In the genomic region with DNA sequence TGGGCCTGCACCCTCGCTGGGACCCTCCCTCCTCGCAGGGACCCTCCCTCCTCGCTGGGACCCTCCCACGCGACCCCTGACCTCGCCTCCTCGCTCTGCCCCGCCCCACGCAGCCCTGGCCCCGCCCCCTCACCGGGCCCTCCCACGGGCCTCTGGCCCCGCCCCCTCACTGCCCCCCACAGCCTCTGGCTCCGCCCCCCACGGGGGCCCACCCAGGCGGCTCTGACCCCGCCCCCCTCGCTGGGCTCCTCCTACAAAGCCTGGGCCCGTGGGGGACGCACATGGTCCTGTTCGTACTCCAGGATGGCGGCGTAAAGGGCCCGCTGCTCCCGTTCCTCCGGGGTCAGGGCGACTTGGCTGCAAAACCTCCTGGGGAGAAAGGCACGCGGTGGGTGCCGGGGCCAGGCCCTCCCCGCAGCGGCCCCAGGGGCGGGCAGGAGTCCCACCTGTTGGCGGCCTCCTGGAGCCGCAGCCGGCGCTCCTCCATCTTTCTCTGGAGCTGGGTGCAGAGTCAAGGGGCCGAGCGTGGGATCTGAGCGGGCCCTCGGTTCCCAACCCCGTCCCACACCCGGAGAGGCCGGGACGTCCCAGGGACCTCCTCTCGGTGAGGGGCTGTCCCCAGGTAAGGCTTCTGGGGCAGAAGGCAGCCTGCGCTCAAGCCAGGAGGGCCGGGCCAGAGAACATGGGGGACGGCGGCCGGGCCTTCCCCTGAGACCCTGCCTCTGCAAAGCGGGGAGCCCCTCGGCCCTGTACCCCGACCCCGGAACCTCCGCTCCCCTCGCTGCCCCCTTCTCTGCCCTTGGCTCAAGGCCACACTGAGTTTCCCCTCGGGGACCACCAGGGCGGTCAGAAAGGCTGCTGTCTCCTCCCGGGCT, we compare ENCODE assay signal across 8 cellular contexts. TPM values are rescaled to one million over a fixed set of nuclear protein-coding genes. Genes with fewer than 3 reads are reported as not detected.
DNase-seq lines count a peak whose midpoint lies in the region; ATAC-seq, FAIRE-seq and TF ChIP-seq lines count a peak whose summit lies in the region.

No MANE protein-coding gene starts in this region.

- H3K4me1 ChIP-seq in endothelial cell of umbilical vein (ENCODE audit: control insufficient read depth, extremely low read depth, insufficient read depth, low read length) (peaks cover 9% of the 10 kb centered on the region), aorta (ENCODE audit: control insufficient read depth in 1 of 2, insufficient read depth in 2 of 2, low read length in 2 of 2) (no peaks in the 10 kb centered on the region)

- dilution Hi-C loops in endothelial cell of umbilical vein (cut with MboI; ENCODE audit: extremely low pct_ligation_motif_present, low sequenced_read_pairs): no loop called here

- H3K36me3 ChIP-seq in endothelial cell of umbilical vein (ENCODE audit: control insufficient read depth in 2 of 2, extremely low read depth in 1 of 2, insufficient read depth in 2 of 2, low read length in 2 of 2) (peaks cover 0 to 3% of the 10 kb centered on the region in 2 experiments), aorta (ENCODE audit: control insufficient read depth in 1 of 2, insufficient read depth in 2 of 2, low read length in 1 of 2) (no peaks in the 10 kb centered on the region)

- peaks cover 14% of the 10 kb centered on the region for H3K79me2 ChIP-seq in endothelial cell of umbilical vein (ENCODE audit: control insufficient read depth, insufficient read depth, low read length)

- H3K9me1 ChIP-seq in endothelial cell of umbilical vein (replicated peaks; ENCODE audit: control insufficient read depth, extremely low read depth, insufficient read depth, low read length): no peaks in the 10 kb centered on the region

- H3K4me3 ChIP-seq in endothelial cell of umbilical vein (replicated peaks in 1 of 3; ENCODE audit: insufficient read depth in 1 of 3, low read depth in 1 of 3, low read length in 3 of 3): peak overlapping the region; percentile 45 to 95 (median 75)
- no peak overlapping the region for H3K4me3 ChIP-seq in aorta (ENCODE audit: low read length in 2 of 2)

- peak overlapping the region; percentile 67 for H3K4me3 Mint-ChIP-seq in activated CD4-positive, alpha-beta memory T cell treated with anti-CD3 and anti-CD28 coated beads, Interleukin-2, amount 10 ng/mL, durations not matched to agents 7 days and 5 days
- H3K4me3 Mint-ChIP-seq in nephron progenitor cell: peak overlapping the region; percentile 80

- no peaks in the 10 kb centered on the region for H3K9me3 ChIP-seq in endothelial cell of umbilical vein (replicated peaks; ENCODE audit: control insufficient read depth, insufficient read depth, low read length)
- H3K9me3 ChIP-seq in aorta (ENCODE audit: control insufficient read depth, low read length): no peaks in the 10 kb centered on the region

- H3K4me2 ChIP-seq in endothelial cell of umbilical vein (ENCODE audit: insufficient read depth, low read length): peak overlapping the region; percentile 88

- ATAC-seq in aorta (ENCODE audit: low FRiP score) (peak; percentile 30), GM21825 (IDR thresholded peaks at IDR 0.05; ENCODE audit: unreplicated experiment) (no peak)

- H3K27ac Mint-ChIP-seq in activated CD4-positive, alpha-beta memory T cell treated with anti-CD3 and anti-CD28 coated beads, Interleukin-2, amount 10 ng/mL, durations not matched to agents 7 days and 5 days: no peak overlapping the region
- H3K27ac Mint-ChIP-seq in nephron progenitor cell: no peak overlapping the region

- H3K27me3 ChIP-seq in endothelial cell of umbilical vein (ENCODE audit: control insufficient read depth in 2 of 2, insufficient read depth in 2 of 2, low read length in 2 of 2) (no peaks in the 10 kb centered on the region), aorta (ENCODE audit: control insufficient read depth in 1 of 2, insufficient read depth in 2 of 2, low read length in 1 of 2) (no peaks in the 10 kb centered on the region)

- FAIRE-seq in endothelial cell of umbilical vein (lab: Jason Lieb, UNC): peak; percentile 78

- CTCF ChIA-PET in activated CD4-positive, alpha-beta memory T cell treated with anti-CD3 and anti-CD28 coated beads, Interleukin-2, amount 10 ng/mL, durations not matched to agents 7 days and 5 days (lab: Charles Lee): interaction anchor here (1.4 to 3.8 kb wide), 2 partner anchors 11 to 12 kb away, joined by 8 to 12 read pairs; no protein-coding TSS in a partner anchor
- CTCF ChIA-PET in endothelial cell of umbilical vein (lab: Charles Lee): interaction anchor here (0.8 to 1.3 kb wide), 2 partner anchors 12 to 74 kb away, joined by 3 to 4 read pairs; no protein-coding TSS in a partner anchor

- TSS peak; percentile 57 for BruUV-seq in endothelial cell of umbilical vein (replicated peaks; lab: Mats Ljungman, UMichigan)

- peak overlapping the region; percentile 90 for H2AFZ ChIP-seq in endothelial cell of umbilical vein (ENCODE audit: low read depth, low read length)

- TF ChIP-seq CTCF in endothelial cell of umbilical vein (IDR thresholded peaks at IDR 0.05; ENCODE audit: extremely low read depth in 1 of 2, insufficient read depth in 1 of 2, low read depth in 1 of 2, low read length in 2 of 2): no peak
- TF ChIP-seq CTCF in nephron progenitor cell (IDR thresholded peaks at IDR 0.05): no peak

- intact Hi-C loops in endothelial cell of umbilical vein (cut with micrococcal nuclease): loop anchor here (1.0 kb wide), 1 partner anchor 7 kb away; no protein-coding TSS in a partner anchor
- intact Hi-C loops in aorta (cut with DNase I): no loop called here

- peaks cover 7% of the 10 kb centered on the region for H3K4me1 Mint-ChIP-seq in activated CD4-positive, alpha-beta memory T cell treated with anti-CD3 and anti-CD28 coated beads, Interleukin-2, amount 10 ng/mL, durations not matched to agents 7 days and 5 days
- H3K4me1 Mint-ChIP-seq in nephron progenitor cell: peaks cover 21% of the 10 kb centered on the region

- H3K36me3 Mint-ChIP-seq in activated CD4-positive, alpha-beta memory T cell treated with anti-CD3 and anti-CD28 coated beads, Interleukin-2, amount 10 ng/mL, durations not matched to agents 7 days and 5 days (ENCODE audit: low read depth): no peaks in the 10 kb centered on the region
- H3K36me3 Mint-ChIP-seq in nephron progenitor cell (ENCODE audit: low read depth): peaks cover 19% of the 10 kb centered on the region

- peak overlapping the region; percentile 86 for H3K9ac ChIP-seq in endothelial cell of umbilical vein (replicated peaks; ENCODE audit: extremely low read depth, insufficient read depth, low read length)

- no peaks in the 10 kb centered on the region for H4K20me1 ChIP-seq in endothelial cell of umbilical vein (replicated peaks; ENCODE audit: control insufficient read depth, extremely low read depth, insufficient read depth, low read length)

- POLR2A ChIA-PET in activated CD4-positive, alpha-beta memory T cell treated with anti-CD3 and anti-CD28 coated beads, Interleukin-2, amount 10 ng/mL, durations not matched to agents 7 days and 5 days (lab: Charles Lee): interaction anchor here (0.7 to 4.7 kb wide), 8 partner anchors 8 to 162 kb away, joined by 3 to 29 read pairs (median 3); partner anchors contain the start of genes FANCA, TCF25 and VPS9D1
- POLR2A ChIA-PET in endothelial cell of umbilical vein (lab: Charles Lee): no interaction called here

- no peaks in the 10 kb centered on the region for H3K27me3 Mint-ChIP-seq in activated CD4-positive, alpha-beta memory T cell treated with anti-CD3 and anti-CD28 coated beads, Interleukin-2, amount 10 ng/mL, durations not matched to agents 7 days and 5 days
- H3K27me3 Mint-ChIP-seq in nephron progenitor cell (ENCODE audit: low read depth, poor library complexity): no peaks in the 10 kb centered on the region

- DNase-seq in 8988T: peak; percentile 96
- DNase-seq in NCI-H2171 treated with DMSO at 0.1 percent for 48 hours (lab: John Stamatoyannopoulos, UW): peak; percentile 56
- peak; percentile 78 for DNase-seq in activated CD4-positive, alpha-beta memory T cell treated with anti-CD3 and anti-CD28 coated beads, Interleukin-2, amount 10 ng/mL, durations not matched to agents 7 days and 5 days
- peak; percentile 66 for DNase-seq in endothelial cell of umbilical vein (ENCODE audit: low read depth, low spot score)
- DNase-seq in nephron progenitor cell: peak; percentile 77
- DNase-seq in aorta: peak in 1 of 2 donors; percentile 52

- H3K9me3 Mint-ChIP-seq in activated CD4-positive, alpha-beta memory T cell treated with anti-CD3 and anti-CD28 coated beads, Interleukin-2, amount 10 ng/mL, durations not matched to agents 7 days and 5 days: no peaks in the 10 kb centered on the region
- peaks cover 7% of the 10 kb centered on the region for H3K9me3 Mint-ChIP-seq in nephron progenitor cell

- WGBS in aorta, 2 donors: 6 to 8% methylated on average over 39 to 60 of the region's 60 CpGs

- TF ChIP-seq POLR2A in GM18526 (IDR thresholded peaks at IDR 0.05; ENCODE audit: extremely low read depth, insufficient read length) (peak; percentile 78), endothelial cell of umbilical vein (IDR thresholded peaks at IDR 0.05; ENCODE audit: low read depth, low read length) (peak; percentile 85)

- H3K27ac ChIP-seq in endothelial cell of umbilical vein (ENCODE audit: insufficient read depth, low read depth, low read length) (peak overlapping the region; percentile 78), aorta (ENCODE audit: low read depth in 1 of 2, low read length in 2 of 2) (no peak overlapping the region)

RNA-seq across cellular contexts. Expression of gene VPS9D1, which starts 8.9 kb away (rescaled TPM):
- total RNA-seq in activated CD4-positive, alpha-beta memory T cell treated with anti-CD3 and anti-CD28 coated beads, Interleukin-2, amount 10 ng/mL, durations not matched to agents 7 days and 5 days: 1 to 10 TPM; 7.0 to 7.8 TPM
- total RNA-seq in endothelial cell of umbilical vein (15.5 and 18.3 TPM in 2 replicates), aorta (10 to 100 TPM; 10.3 to 15.3 TPM)
- polyA plus RNA-seq in endothelial cell of umbilical vein (17.3 and 19.0 TPM in 2 replicates), aorta (10 to 100 TPM in 1 of 2 donors, 1 to 10 TPM in 1; 5.1 to 34.5 TPM)
- 4.9 and 10.1 TPM in 2 replicates for polyA plus RNA-seq in endothelial cell of umbilical vein (2011; cell fraction: cytosol; rRNA removed)
- 41.9 and 59.1 TPM in 2 replicates for polyA plus RNA-seq in endothelial cell of umbilical vein (2011; cell fraction: nucleus; rRNA removed)
- 8.3 and 14.2 TPM in 2 replicates for polyA plus RNA-seq in endothelial cell of umbilical vein (2012)
- polyA minus RNA-seq in endothelial cell of umbilical vein: 7.0 and 12.6 TPM in 2 replicates
- 4.5 TPM for polyA minus RNA-seq in endothelial cell of umbilical vein (2011; cell fraction: cytosol; rRNA and poly(A)+ RNA removed)
- polyA minus RNA-seq in endothelial cell of umbilical vein (2011; cell fraction: nucleus; rRNA and poly(A)+ RNA removed): 7.1 and 12.7 TPM in 2 replicates

RNA-seq across cellular contexts. Expression of gene ZNF276, which starts 9.5 kb away (rescaled TPM):
- total RNA-seq in activated CD4-positive, alpha-beta memory T cell treated with anti-CD3 and anti-CD28 coated beads, Interleukin-2, amount 10 ng/mL, durations not matched to agents 7 days and 5 days: 10 to 100 TPM; 50.4 to 56.5 TPM
- total RNA-seq in endothelial cell of umbilical vein (36.6 and 42.7 TPM in 2 replicates), aorta (10 to 100 TPM; 23.6 to 30.4 TPM)
- polyA plus RNA-seq in endothelial cell of umbilical vein (40.0 and 41.6 TPM in 2 replicates), aorta (10 to 100 TPM in 1 of 2 donors, 1 to 10 TPM in 1; 3.3 to 47.7 TPM)
- polyA plus RNA-seq in endothelial cell of umbilical vein (2011; cell fraction: cytosol; rRNA removed): 12.7 and 16.7 TPM in 2 replicates
- 161 and 165 TPM in 2 replicates for polyA plus RNA-seq in endothelial cell of umbilical vein (2011; cell fraction: nucleus; rRNA removed)
- polyA plus RNA-seq in endothelial cell of umbilical vein (2012): 17.8 and 29.4 TPM in 2 replicates
- polyA minus RNA-seq in endothelial cell of umbilical vein: 28.4 and 35.5 TPM in 2 replicates
- polyA minus RNA-seq in endothelial cell of umbilical vein (2011; cell fraction: cytosol; rRNA and poly(A)+ RNA removed): 13.1 TPM
- 29.8 and 61.9 TPM in 2 replicates for polyA minus RNA-seq in endothelial cell of umbilical vein (2011; cell fraction: nucleus; rRNA and poly(A)+ RNA removed)

RNA-seq across cellular contexts. Expression of gene SPATA2L, which starts 10.3 kb away (rescaled TPM):
- total RNA-seq in activated CD4-positive, alpha-beta memory T cell treated with anti-CD3 and anti-CD28 coated beads, Interleukin-2, amount 10 ng/mL, durations not matched to agents 7 days and 5 days: 10 to 100 TPM in 1 of 2 experiments, 1 to 10 TPM in 1; 9.4 to 10.0 TPM
- total RNA-seq in endothelial cell of umbilical vein (7.4 and 8.7 TPM in 2 replicates), aorta (10 to 100 TPM in 1 of 2 donors, 1 to 10 TPM in 1; 9.1 to 13.4 TPM)
- polyA plus RNA-seq in endothelial cell of umbilical vein (7.3 and 11.6 TPM in 2 replicates), aorta (10 to 100 TPM in 1 of 2 donors, 1 to 10 TPM in 1; 4.9 to 12.0 TPM)
- 3.4 and 7.2 TPM in 2 replicates for polyA plus RNA-seq in endothelial cell of umbilical vein (2011; cell fraction: cytosol; rRNA removed)
- polyA plus RNA-seq in endothelial cell of umbilical vein (2011; cell fraction: nucleus; rRNA removed): 3.5 and 4.1 TPM in 2 replicates
- 4.9 and 7.4 TPM in 2 replicates for polyA plus RNA-seq in endothelial cell of umbilical vein (2012)
- polyA minus RNA-seq in endothelial cell of umbilical vein: 3.0 and 3.2 TPM in 2 replicates
- polyA minus RNA-seq in endothelial cell of umbilical vein (2011; cell fraction: cytosol; rRNA and poly(A)+ RNA removed): 6.6 TPM
- polyA minus RNA-seq in endothelial cell of umbilical vein (2011; cell fraction: nucleus; rRNA and poly(A)+ RNA removed): 1.6 and 4.2 TPM in 2 replicates

RNA-seq across cellular contexts. Expression of gene CDK10, which starts 25.3 kb away (rescaled TPM):
- 10 to 100 TPM; 73.2 to 74.0 TPM for total RNA-seq in activated CD4-positive, alpha-beta memory T cell treated with anti-CD3 and anti-CD28 coated beads, Interleukin-2, amount 10 ng/mL, durations not matched to agents 7 days and 5 days
- total RNA-seq in endothelial cell of umbilical vein (84.0 and 99.9 TPM in 2 replicates), aorta (10 to 100 TPM; 29.9 to 71.1 TPM)
- polyA plus RNA-seq in endothelial cell of umbilical vein (74.5 and 83.8 TPM in 2 replicates), aorta (100 to 1,000 TPM in 1 of 2 donors, 10 to 100 TPM in 1; 24.7 to 134 TPM)
- 38.4 and 55.0 TPM in 2 replicates for polyA plus RNA-seq in endothelial cell of umbilical vein (2011; cell fraction: cytosol; rRNA removed)
- polyA plus RNA-seq in endothelial cell of umbilical vein (2011; cell fraction: nucleus; rRNA removed): 427 and 457 TPM in 2 replicates
- 40.9 and 50.9 TPM in 2 replicates for polyA plus RNA-seq in endothelial cell of umbilical vein (2012)
- 46.7 and 52.0 TPM in 2 replicates for polyA minus RNA-seq in endothelial cell of umbilical vein
- 15.4 TPM for polyA minus RNA-seq in endothelial cell of umbilical vein (2011; cell fraction: cytosol; rRNA and poly(A)+ RNA removed)
- 55.0 and 57.4 TPM in 2 replicates for polyA minus RNA-seq in endothelial cell of umbilical vein (2011; cell fraction: nucleus; rRNA and poly(A)+ RNA removed)

RNA-seq across cellular contexts. Expression of gene SPATA33, which starts 54.2 kb away (rescaled TPM):
- total RNA-seq in activated CD4-positive, alpha-beta memory T cell treated with anti-CD3 and anti-CD28 coated beads, Interleukin-2, amount 10 ng/mL, durations not matched to agents 7 days and 5 days: 1 to 10 TPM; 8.1 to 9.2 TPM
- total RNA-seq in endothelial cell of umbilical vein (11.4 and 13.7 TPM in 2 replicates), aorta (1 to 10 TPM; 6.5 to 8.6 TPM)
- polyA plus RNA-seq in endothelial cell of umbilical vein (3.5 and 4.7 TPM in 2 replicates), aorta (10 to 100 TPM in 1 of 2 donors, 1 to 10 TPM in 1; 3.0 to 10.7 TPM)
- polyA plus RNA-seq in endothelial cell of umbilical vein (2011; cell fraction: cytosol; rRNA removed): 3.8 and 3.9 TPM in 2 replicates
- 9.7 and 11.2 TPM in 2 replicates for polyA plus RNA-seq in endothelial cell of umbilical vein (2011; cell fraction: nucleus; rRNA removed)
- polyA plus RNA-seq in endothelial cell of umbilical vein (2012): 6.5 and 6.8 TPM in 2 replicates
- polyA minus RNA-seq in endothelial cell of umbilical vein: 4.0 and 4.4 TPM in 2 replicates
- 4.4 TPM for polyA minus RNA-seq in endothelial cell of umbilical vein (2011; cell fraction: cytosol; rRNA and poly(A)+ RNA removed)
- 5.0 and 5.3 TPM in 2 replicates for polyA minus RNA-seq in endothelial cell of umbilical vein (2011; cell fraction: nucleus; rRNA and poly(A)+ RNA removed)

Comparison
In these comparisons a context has a peak if more than half of its experiments do, and no peak if none do; other contexts are left out.
1. H3K4me3 ChIP-seq: peak in endothelial cell of umbilical vein (3 of 3); none in aorta (0 of 2).